29 cellular contexts compared by ENCODE assay signal in the genomic region with DNA sequence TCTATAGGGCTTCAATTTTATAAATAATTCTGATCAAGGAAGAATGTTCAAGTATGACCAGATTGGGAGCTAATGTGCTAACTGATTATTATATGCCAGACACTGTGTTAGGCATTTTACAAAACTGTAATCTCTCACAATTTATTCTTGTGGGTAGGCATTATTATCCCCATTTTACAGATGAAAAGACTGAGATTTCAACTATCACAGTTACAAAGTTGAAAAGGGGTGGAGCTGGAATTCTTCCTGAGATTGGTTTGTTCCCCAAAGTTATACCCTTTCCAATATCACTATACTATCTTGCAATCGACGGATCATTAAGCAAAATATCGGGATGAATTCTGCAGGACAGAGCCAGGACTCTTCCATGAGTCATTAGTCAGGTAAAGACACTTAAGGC.
"Had no signal": no experiment of that assay in that cellular context is flagged by ENCODE, and none has a peak within 500 bp of the region (broad histone marks: within the 10 kb centered on the region; RNA-seq: fewer than 3 reads in every experiment).

No MANE protein-coding gene starts in this region.

- H3K27me3 ChIP-seq: stomach, suprapubic skin, testis, thyroid gland, tibial artery, tibial nerve, transverse colon, upper lobe of left lung, upper lobe of right lung, uterus, vagina had no signal

- ATAC-seq: stimulated activated effector memory CD8-positive, alpha-beta T cell treated with anti-CD3 and anti-CD28 coated beads, Interleukin-12 subunit alpha, Interleukin-12 subunit beta, amount 100 ng/mL, for 72 hours; stimulated activated memory B cell treated with anti-CD40 and anti-IgM and Interleukin-4, amounts not matched to agents 10 μg/mL and 1 μg/mL and 100 μg/mL, for 72 hours; stimulated activated naive B cell treated with anti-CD40 and anti-IgM and Interleukin-4, amounts not matched to agents 10 μg/mL and 1 μg/mL and 100 μg/mL, for 72 hours; stimulated activated naive CD8-positive, alpha-beta T cell treated with anti-CD3 and anti-CD28 coated beads, Interleukin-15, amount 100 ng/mL, for 72 hours; stimulated activated naive CD8-positive, alpha-beta T cell treated with anti-CD3 and anti-CD28 coated beads, Interleukin-15, Interleukin-2, amounts not matched to agents 100 U/mL and 50 U/mL, for 24 hours; upper lobe of right lung had no signal

- H3K4me1 ChIP-seq: tibial nerve, transverse colon, upper lobe of left lung, upper lobe of right lung, uterus, vagina had no signal

- H3K27ac ChIP-seq: stomach, suprapubic skin, testis, thoracic aorta, thyroid gland, tibial artery, tibial nerve, transverse colon, upper lobe of left lung, upper lobe of right lung, uterus, vagina had no signal

- FAIRE-seq: urothelium cell line had no signal

- H3K9me3 Mint-ChIP-seq: stimulated activated effector memory CD8-positive, alpha-beta T cell treated with anti-CD3 and anti-CD28 coated beads, Interleukin-12 subunit alpha, Interleukin-12 subunit beta, amount 100 ng/mL, for 72 hours; stimulated activated memory B cell treated with anti-CD40 and anti-IgM and Interleukin-4, amounts not matched to agents 10 μg/mL and 1 μg/mL and 100 μg/mL, for 72 hours; stimulated activated naive B cell treated with anti-CD40 and anti-IgM and Interleukin-4, amounts not matched to agents 10 μg/mL and 1 μg/mL and 100 μg/mL, for 72 hours; stimulated activated naive CD8-positive, alpha-beta T cell treated with anti-CD3 and anti-CD28 coated beads, Interleukin-15, amount 100 ng/mL, for 72 hours; stimulated activated naive CD8-positive, alpha-beta T cell treated with anti-CD3 and anti-CD28 coated beads, Interleukin-15, Interleukin-2, amounts not matched to agents 100 ng/mL and 50 ng/mL, for 24 hours had no signal

- H3K27me3 Mint-ChIP-seq: stimulated activated naive B cell treated with anti-CD40 and anti-IgM and Interleukin-4, amounts not matched to agents 10 μg/mL and 1 μg/mL and 100 μg/mL, for 72 hours; type B pancreatic cell had no signal

- H3K4me3 ChIP-seq: stomach, suprapubic skin, testis, thoracic aorta, thyroid gland, tibial artery, tibial nerve, transverse colon, upper lobe of left lung, upper lobe of right lung, uterus, vagina had no signal

- H3K4me3 Mint-ChIP-seq: stimulated activated effector memory CD8-positive, alpha-beta T cell treated with anti-CD3 and anti-CD28 coated beads, Interleukin-12 subunit alpha, Interleukin-12 subunit beta, amount 100 ng/mL, for 72 hours; stimulated activated memory B cell treated with anti-CD40 and anti-IgM and Interleukin-4, amounts not matched to agents 10 μg/mL and 1 μg/mL and 100 μg/mL, for 72 hours; stimulated activated naive B cell treated with anti-CD40 and anti-IgM and Interleukin-4, amounts not matched to agents 10 μg/mL and 1 μg/mL and 100 μg/mL, for 72 hours; stimulated activated naive CD8-positive, alpha-beta T cell treated with anti-CD3 and anti-CD28 coated beads, Interleukin-15, amount 100 ng/mL, for 72 hours; stimulated activated naive CD8-positive, alpha-beta T cell treated with anti-CD3 and anti-CD28 coated beads, Interleukin-15, Interleukin-2, amounts not matched to agents 100 ng/mL and 50 ng/mL, for 24 hours; type B pancreatic cell had no signal

- H3K36me3 ChIP-seq: stomach, suprapubic skin, thoracic aorta, thyroid gland, tibial artery, tibial nerve, transverse colon, upper lobe of left lung, upper lobe of right lung, uterus, vagina had no signal

- H3K27ac Mint-ChIP-seq: stimulated activated effector memory CD8-positive, alpha-beta T cell treated with anti-CD3 and anti-CD28 coated beads, Interleukin-12 subunit alpha, Interleukin-12 subunit beta, amount 100 ng/mL, for 72 hours; stimulated activated memory B cell treated with anti-CD40 and anti-IgM and Interleukin-4, amounts not matched to agents 10 μg/mL and 1 μg/mL and 100 μg/mL, for 72 hours; stimulated activated naive B cell treated with anti-CD40 and anti-IgM and Interleukin-4, amounts not matched to agents 10 μg/mL and 1 μg/mL and 100 μg/mL, for 72 hours; stimulated activated naive CD8-positive, alpha-beta T cell treated with anti-CD3 and anti-CD28 coated beads, Interleukin-15, amount 100 ng/mL, for 72 hours; stimulated activated naive CD8-positive, alpha-beta T cell treated with anti-CD3 and anti-CD28 coated beads, Interleukin-15, Interleukin-2, amounts not matched to agents 100 ng/mL and 50 ng/mL, for 24 hours; type B pancreatic cell had no signal

- DNase-seq: stimulated activated CD4-positive, alpha-beta T cell treated with anti-CD3 and anti-CD28 coated beads, Interleukin-2, amount 100 ng/mL, for 48 hours; stimulated activated CD4-positive, alpha-beta T cell treated with anti-CD3 and anti-CD28 coated beads, Interleukin-4, amount 100 ng/mL, for 1 hour; stimulated activated CD4-positive, alpha-beta T cell treated with anti-CD3 and anti-CD28 coated beads, Interleukin-4, amount 100 ng/mL, for 24 hours; stimulated activated CD4-positive, alpha-beta T cell treated with anti-CD3 and anti-CD28 coated beads, Interleukin-4, amount 100 ng/mL, for 4 hours; stimulated activated CD8-positive, alpha-beta memory T cell treated with anti-CD3 and anti-CD28 coated beads, Interleukin-4, amount 100 ng/mL, for 48 hours; stimulated activated naive B cell treated with anti-CD40 and anti-IgM and Interleukin-4, amounts not matched to agents 10 μg/mL and 1 μg/mL and 100 μg/mL, for 72 hours; stimulated activated naive CD4-positive, alpha-beta T cell; stimulated activated naive CD4-positive, alpha-beta T cell treated with Interleukin-2 at 50 U/mL for 16 hours; stimulated activated naive CD8-positive, alpha-beta T cell treated with anti-CD3 and anti-CD28 coated beads, Interleukin-15, amount 100 ng/mL, for 72 hours; stimulated activated naive CD8-positive, alpha-beta T cell treated with anti-CD3 and anti-CD28 coated beads, Interleukin-15, Interleukin-2, amounts not matched to agents 100 U/mL and 50 U/mL, for 24 hours; stomach; substantia nigra; testis; thyroid gland; tibial artery; transverse colon; trophoblast cell; upper lobe of left lung; upper lobe of right lung; uterus had no signal

- H3K4me1 Mint-ChIP-seq: stimulated activated effector memory CD8-positive, alpha-beta T cell treated with anti-CD3 and anti-CD28 coated beads, Interleukin-12 subunit alpha, Interleukin-12 subunit beta, amount 100 ng/mL, for 72 hours; stimulated activated memory B cell treated with anti-CD40 and anti-IgM and Interleukin-4, amounts not matched to agents 10 μg/mL and 1 μg/mL and 100 μg/mL, for 72 hours; stimulated activated naive B cell treated with anti-CD40 and anti-IgM and Interleukin-4, amounts not matched to agents 10 μg/mL and 1 μg/mL and 100 μg/mL, for 72 hours; stimulated activated naive CD8-positive, alpha-beta T cell treated with anti-CD3 and anti-CD28 coated beads, Interleukin-15, amount 100 ng/mL, for 72 hours had no signal

- H3K36me3 Mint-ChIP-seq: stimulated activated effector memory CD8-positive, alpha-beta T cell treated with anti-CD3 and anti-CD28 coated beads, Interleukin-12 subunit alpha, Interleukin-12 subunit beta, amount 100 ng/mL, for 72 hours; stimulated activated memory B cell treated with anti-CD40 and anti-IgM and Interleukin-4, amounts not matched to agents 10 μg/mL and 1 μg/mL and 100 μg/mL, for 72 hours; stimulated activated naive B cell treated with anti-CD40 and anti-IgM and Interleukin-4, amounts not matched to agents 10 μg/mL and 1 μg/mL and 100 μg/mL, for 72 hours had no signal

- H3K9me3 ChIP-seq: stomach, suprapubic skin, testis, thoracic aorta, thyroid gland, tibial artery, tibial nerve, transverse colon, upper lobe of left lung, upper lobe of right lung, uterus, vagina had no signal
